8 cellular contexts compared by ENCODE assay signal in genomic region chr20:31869942-31870702, GRCh38. TPM values are rescaled to one million over a fixed set of nuclear protein-coding genes. Genes with fewer than 3 reads are reported as not detected.
DNase-seq lines count a peak whose midpoint lies in the region; FAIRE-seq and TF ChIP-seq lines count a peak whose summit lies in the region.

A gene with protein sequence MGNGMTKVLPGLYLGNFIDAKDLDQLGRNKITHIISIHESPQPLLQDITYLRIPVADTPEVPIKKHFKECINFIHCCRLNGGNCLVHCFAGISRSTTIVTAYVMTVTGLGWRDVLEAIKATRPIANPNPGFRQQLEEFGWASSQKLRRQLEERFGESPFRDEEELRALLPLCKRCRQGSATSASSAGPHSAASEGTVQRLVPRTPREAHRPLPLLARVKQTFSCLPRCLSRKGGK (minus strand): TSS chr20:31870527. CDS start chr20:31870337, 190 bp downstream.
Gene TTLL9 (plus strand): TSS chr20:31870634. CDS start chr20:31871127, 493 bp downstream.

- peak in 1 of 2 experiments; percentile 32; a peak in 1 of 3 replicates for TF ChIP-seq POLR2A in H1 (IDR thresholded peaks at IDR 0.05; ENCODE audit: control extremely low read depth in 1 of 2, low read depth in 2 of 2, low read length in 2 of 2)
- peak; percentile 27 to 33 for TF ChIP-seq POLR2A in tibial nerve (IDR thresholded peaks at IDR 0.05)

- H3K9me3 Mint-ChIP-seq in T-helper 2 cell treated with Interferon-gamma antibody and Interleukin-4, amounts not matched to agents 5 μg/mL and 100 μg/mL, for 36 hours: no peaks in the 10 kb centered on the region

- 2% methylated on average over 59 of the region's 79 CpGs; no CpG with 5 or more reads in 1 of the 2 experiments for WGBS in H1 (ENCODE audit: extremely low coverage in 1 of 2, insufficient coverage in 1 of 2, insufficient read length in 1 of 2, insufficient replicate concordance in 2 of 2, low coverage in 1 of 2, low lambda C conversion rate in 2 of 2, missing lambda C conversion rate in 1 of 2), 2 experiments
- 1 to 2% methylated on average over 30 to 59 of the region's 79 CpGs for WGBS in tibial nerve, 2 donors

- H3K9me3 ChIP-seq in H1 (ENCODE audit: insufficient read depth in 2 of 2, low read depth in 1 of 2, low read length in 1 of 2) (no peaks in the 10 kb centered on the region), tibial nerve (no peaks in the 10 kb centered on the region)

- H3K36me3 Mint-ChIP-seq in T-helper 2 cell treated with Interferon-gamma antibody and Interleukin-4, amounts not matched to agents 5 μg/mL and 100 μg/mL, for 36 hours (ENCODE audit: low read depth): no peaks in the 10 kb centered on the region

- H3K4me1 Mint-ChIP-seq in T-helper 2 cell treated with Interferon-gamma antibody and Interleukin-4, amounts not matched to agents 5 μg/mL and 100 μg/mL, for 36 hours (ENCODE audit: low read depth): peaks cover 8% of the 10 kb centered on the region

- no peaks in the 10 kb centered on the region for H3K79me2 ChIP-seq in H1 (ENCODE audit: control insufficient read depth in 1 of 2, insufficient read depth in 2 of 2, low read length in 2 of 2)

- H3K56ac ChIP-seq in H1 (replicated peaks; ENCODE audit: insufficient read length, low read depth, low read length): no peak within 1 kb of the TSS

- POLR2A ChIA-PET in H1 (lab: Charles Lee; ENCODE audit: partially characterized antibody): interaction anchor here (0.8 kb wide), 2 partner anchors 9 to 44 kb away, joined by 3 read pairs; no protein-coding TSS in a partner anchor

- peak within 1 kb of the TSS; percentile 20 for H4K91ac ChIP-seq in H1 (replicated peaks; ENCODE audit: insufficient read length, low read length)

- TF ChIP-seq CTCF in H1 (IDR thresholded peaks at IDR 0.05; ENCODE audit: control extremely low read depth in 1 of 3, insufficient read depth in 1 of 3, low read depth in 1 of 3, low read length in 3 of 3) (peak in 1 of 3 experiments; percentile 0; a peak in 1 of 4 replicates), tibial nerve (IDR thresholded peaks at IDR 0.05) (peak in 2 of 5 experiments; percentile 8 to 13)

- peaks cover 19 to 35% (median 29%) of the 10 kb centered on the region in 4 experiments for H3K27me3 ChIP-seq in H1 (replicated peaks in 1 of 4; ENCODE audit: control insufficient read depth in 3 of 4, extremely low read depth in 1 of 4, insufficient read depth in 3 of 4, low read length in 3 of 4)
- no peaks in the 10 kb centered on the region for H3K27me3 ChIP-seq in tibial nerve

- peaks cover 0 to 12% (median 6%) of the 10 kb centered on the region in 4 experiments; a peak in 6 of 7 replicates for H3K4me1 ChIP-seq in H1 (replicated peaks in 1 of 4; ENCODE audit: control insufficient read depth in 3 of 4, insufficient read depth in 4 of 4, low read length in 3 of 4)
- peaks cover 0 to 26% (median 15%) of the 10 kb centered on the region in 4 donors for H3K4me1 ChIP-seq in tibial nerve

- H4K8ac ChIP-seq in H1 (ENCODE audit: extremely low read depth, insufficient read depth, low read length): peak within 1 kb of the TSS; percentile 96

- H3K79me1 ChIP-seq in H1 (ENCODE audit: low read depth, low read length): no peaks in the 10 kb centered on the region

- H2AFZ ChIP-seq in H1 (ENCODE audit: low read length): peak within 1 kb of the TSS; percentile 83

- CTCF ChIA-PET in H1 (lab: Charles Lee; ENCODE audit: partially characterized antibody): interaction anchor here (0.6 to 5.5 kb wide), 5 partner anchors 8 to 161 kb away, joined by 3 to 32 read pairs (median 3); no protein-coding TSS in a partner anchor

- TF ChIP-seq EP300 in H1 (IDR thresholded peaks at IDR 0.05; ENCODE audit: borderline replicate concordance in 1 of 2, low read depth in 2 of 2, low read length in 2 of 2) (peak in 1 of 2 experiments; percentile 45; a peak in 1 of 3 replicates), tibial nerve (IDR thresholded peaks at IDR 0.05) (peak in 1 of 2 donors; percentile 30)

- DNase-seq in T-helper 2 cell treated with Interferon-gamma antibody and Interleukin-4, amounts not matched to agents 5 μg/mL and 100 μg/mL, for 36 hours (ENCODE audit: low spot score): no peak
- DNase-seq in T-helper 2 cell: no peak
- peak; percentile 44 for DNase-seq in SK-MEL-5 (ENCODE audit: low read depth, low spot score)
- DNase-seq in H1 (ENCODE audit: low read depth in 1 of 2, low spot score in 2 of 2): peak in 1 of 2 experiments; percentile 79
- peak; percentile 84 for DNase-seq in midbrain (lab: John Stamatoyannopoulos, UW)
- DNase-seq in tibial nerve (ENCODE audit: low spot score in 2 of 2): peak; percentile 29 to 30
- no peak for DNase-seq in GOT3 (lab: John Stamatoyannopoulos, UW)
- DNase-seq in EL: no peak

- H3K27ac ChIP-seq in H1 (ENCODE audit: low read depth, low read length) (no peak within 1 kb of the TSS), tibial nerve (peak within 1 kb of the TSS; percentile 81 to 89 (median 86))

- peak within 1 kb of the TSS; percentile 47 to 89 (median 71) for H3K4me3 ChIP-seq in H1 (ENCODE audit: extremely low read depth in 1 of 4, insufficient read depth in 2 of 4, low read depth in 3 of 4, low read length in 4 of 4)
- H3K4me3 ChIP-seq in tibial nerve: peak within 1 kb of the TSS; percentile 57 to 80 (median 66)

- TF ChIP-seq RAD21 in H1 (IDR thresholded peaks at IDR 0.05 in 1 of 2, conservative IDR thresholded peaks at IDR 0.05 in 1 of 2; ENCODE audit: low read depth in 2 of 2, low read length in 2 of 2): 0 out of 4 replicates have a peak, but pooled peaks of 1 of the 2 experiments have one; percentile 3

- no peak within 1 kb of the TSS for H2AK5ac ChIP-seq in H1 (ENCODE audit: low read depth, low read length)

- no peak within 1 kb of the TSS for H3K14ac ChIP-seq in H1 (ENCODE audit: insufficient read length)

- in situ Hi-C loops in SK-MEL-5 (cut with HindIII; ENCODE audit: low pct_unique_long_range_greater_than_20kb, low sequenced_read_pairs): no loop called here

- H3K23ac ChIP-seq in H1 (ENCODE audit: insufficient read length): no peak within 1 kb of the TSS

- H3K4me2 ChIP-seq in H1 (ENCODE audit: insufficient read depth in 1 of 2, low read depth in 2 of 2, low read length in 2 of 2): peak within 1 kb of the TSS; percentile 71 to 96

- H2BK20ac ChIP-seq in H1 (ENCODE audit: low read length): no peak within 1 kb of the TSS

- peaks cover 0 to 6% of the 10 kb centered on the region in 2 experiments for H4K20me1 ChIP-seq in H1 (replicated peaks in 1 of 2; ENCODE audit: control insufficient read depth in 1 of 2, insufficient read depth in 2 of 2, low read length in 2 of 2)

- no peak for FAIRE-seq in H1 (lab: Jason Lieb, UNC)

- peak within 1 kb of the TSS; percentile 97 for H2BK12ac ChIP-seq in H1 (ENCODE audit: low read depth, low read length)

- H3K4me3 Mint-ChIP-seq in T-helper 2 cell treated with Interferon-gamma antibody and Interleukin-4, amounts not matched to agents 5 μg/mL and 100 μg/mL, for 36 hours: peak within 1 kb of the TSS; percentile 74

- no peak within 1 kb of the TSS for H2BK120ac ChIP-seq in H1 (replicated peaks; ENCODE audit: low read depth, low read length)

- H3K36me3 ChIP-seq in H1 (ENCODE audit: control insufficient read depth in 2 of 4, insufficient read depth in 4 of 4, low read length in 3 of 4): no peaks in the 10 kb centered on the region
- peaks cover 0 to 4% (median 0%) of the 10 kb centered on the region in 3 donors for H3K36me3 ChIP-seq in tibial nerve

- H3K9ac ChIP-seq in H1 (replicated peaks in 1 of 4; ENCODE audit: extremely low read depth in 1 of 4, low read depth in 3 of 4, low read length in 3 of 4): peak within 1 kb of the TSS; percentile 67 to 79 (median 68)

- no peak within 1 kb of the TSS for H2BK5ac ChIP-seq in H1 (ENCODE audit: low read depth, low read length)

- H3K18ac ChIP-seq in H1 (ENCODE audit: extremely low read depth, low read length): peak within 1 kb of the TSS; percentile 85; the same call in 1 of the 2 replicates

- no peak within 1 kb of the TSS for H3K27ac Mint-ChIP-seq in T-helper 2 cell treated with Interferon-gamma antibody and Interleukin-4, amounts not matched to agents 5 μg/mL and 100 μg/mL, for 36 hours

- H3K4ac ChIP-seq in H1 (replicated peaks; ENCODE audit: insufficient read length, low read depth, low read length): no peak within 1 kb of the TSS

- peaks cover 56% of the 10 kb centered on the region for H3K27me3 Mint-ChIP-seq in T-helper 2 cell treated with Interferon-gamma antibody and Interleukin-4, amounts not matched to agents 5 μg/mL and 100 μg/mL, for 36 hours (ENCODE audit: low read depth)

- no peak within 1 kb of the TSS for H4K5ac ChIP-seq in H1 (ENCODE audit: insufficient read length, low read depth, low read length)

- peaks cover 9% of the 10 kb centered on the region for H3K23me2 ChIP-seq in H1 (ENCODE audit: low read depth, low read length)

- no peak within 1 kb of the TSS for H2BK15ac ChIP-seq in H1 (ENCODE audit: low read length)

RNA-seq across cellular contexts. Expression of the first gene that starts in this region (rescaled TPM):
- 6.2 and 6.6 TPM in 2 replicates for total RNA-seq in SK-MEL-5 (2014; rRNA removed; shearing (Covaris generic))
- 7.7 and 7.9 TPM in 2 replicates for polyA plus RNA-seq in SK-MEL-5 (2015; cell fraction: cytosol; rRNA removed)
- polyA plus RNA-seq in SK-MEL-5 (2015; cell fraction: nucleus; rRNA removed): 3.5 and 16.2 TPM in 2 replicates
- total RNA-seq in H1 (2021; fragmentation: NEBNext Ultra II Directional; extraction: Animal tissue kit (Norgen Biotek cat#: 25700)): 0.91 and 1.0 TPM in 2 replicates
- polyA plus RNA-seq in H1 (2011; rRNA removed): 3.2 and 6.0 TPM in 2 replicates
- 3.9 TPM for polyA plus RNA-seq in H1 (2011; cell fraction: cytosol; rRNA removed)
- 4.7 TPM for polyA plus RNA-seq in H1 (2011; cell fraction: nucleus; rRNA removed)
- polyA plus RNA-seq in H1 (2012, experiment 1 of 2): 0.77 to 3.2 TPM (median 2.8 TPM) in 4 replicates
- 1.6 TPM for polyA plus RNA-seq in H1 (2012, experiment 2 of 2)
- 0.87 TPM for polyA plus RNA-seq in H1 (2013, experiment 1 of 2)
- 0.79 TPM for polyA plus RNA-seq in H1 (2013, experiment 2 of 2)
- polyA minus RNA-seq in H1 (2011; rRNA and poly(A)+ RNA removed): 0.39 and 1.1 TPM in 2 replicates
- 2.6 TPM for polyA minus RNA-seq in H1 (2011; cell fraction: cytosol; rRNA and poly(A)+ RNA removed)
- polyA minus RNA-seq in H1 (2011; cell fraction: nucleus; rRNA and poly(A)+ RNA removed): 5.4 TPM
- total RNA-seq in tibial nerve: 10 to 100 TPM; 31.8 to 61.3 (median 44.6) TPM

RNA-seq across cellular contexts. Expression of gene TTLL9, which starts in this region (rescaled TPM):
- not detected in 2 replicates for total RNA-seq in SK-MEL-5 (2014; rRNA removed; shearing (Covaris generic))
- not detected in 2 replicates for polyA plus RNA-seq in SK-MEL-5 (2015; cell fraction: cytosol; rRNA removed)
- polyA plus RNA-seq in SK-MEL-5 (2015; cell fraction: nucleus; rRNA removed): 0.20 and 0.41 TPM in 2 replicates
- not detected in 2 replicates for total RNA-seq in H1 (2021; fragmentation: NEBNext Ultra II Directional; extraction: Animal tissue kit (Norgen Biotek cat#: 25700))
- 0.06 and 0.19 TPM in 2 replicates for polyA plus RNA-seq in H1 (2011; rRNA removed)
- polyA plus RNA-seq in H1 (2011; cell fraction: cytosol; rRNA removed): 0.10 TPM
- polyA plus RNA-seq in H1 (2011; cell fraction: nucleus; rRNA removed): 0.20 TPM
- 0.15 to 0.24 TPM (median 0.16 TPM) in 3 of 4 replicates, not detected in the other for polyA plus RNA-seq in H1 (2012, experiment 1 of 2)
- polyA plus RNA-seq in H1 (2012, experiment 2 of 2): not detected
- polyA plus RNA-seq in H1 (2013, experiment 1 of 2): not detected
- 0.04 TPM for polyA plus RNA-seq in H1 (2013, experiment 2 of 2)
- polyA minus RNA-seq in H1 (2011; rRNA and poly(A)+ RNA removed): 0.20 TPM in 1 of 2 replicates, not detected in the other
- not detected for polyA minus RNA-seq in H1 (2011; cell fraction: cytosol; rRNA and poly(A)+ RNA removed)
- not detected for polyA minus RNA-seq in H1 (2011; cell fraction: nucleus; rRNA and poly(A)+ RNA removed)
- total RNA-seq in tibial nerve: 1 to 10 TPM; 2.8 to 3.7 (median 3.1) TPM

Comparison
In these comparisons a context has a peak if more than half of its experiments do, and no peak if none do; other contexts are left out.
1. DNase-seq: peak in SK-MEL-5 (single experiment), midbrain (single experiment) and tibial nerve (2 of 2); none in T-helper 2 cell treated with Interferon-gamma antibody and Interleukin-4, amounts not matched to agents 5 μg/mL and 100 μg/mL, for 36 hours (single experiment), T-helper 2 cell (0 of 5), GOT3 (single experiment) and EL (single experiment).